ENCODE assay signal across 31 cellular contexts in the genomic region with DNA sequence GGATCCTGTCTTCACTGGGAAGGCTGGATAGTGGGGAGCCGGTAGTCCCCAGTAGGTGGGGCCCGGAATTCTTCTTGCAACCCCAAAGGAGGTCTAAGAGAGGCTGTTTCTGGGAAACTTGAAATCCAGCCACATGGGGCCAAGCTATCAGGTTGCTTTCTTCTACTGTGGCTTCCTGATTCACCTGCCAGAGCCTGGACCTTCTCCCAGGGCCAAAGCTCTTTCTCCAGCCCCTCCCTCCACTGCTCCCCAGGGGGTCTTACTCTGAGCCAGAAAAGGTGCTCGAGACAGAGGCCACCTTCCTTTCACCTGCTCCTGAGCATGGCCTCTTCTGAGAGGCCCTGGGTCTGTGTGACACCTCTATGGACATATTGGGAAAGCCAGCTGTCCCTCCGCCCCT.
"Had no signal": no experiment of that assay in that cellular context is flagged by ENCODE, and none has a peak within 500 bp of the region (broad histone marks: within the 10 kb centered on the region; RNA-seq: fewer than 3 reads in every experiment).

No MANE protein-coding gene starts in this region.

- H3K27me3 ChIP-seq: ascending aorta, breast epithelium had no signal

- DNase-seq: activated CD4-positive, alpha-beta memory T cell treated with anti-CD3 and anti-CD28 coated beads, Interleukin-2, amount 10 ng/mL, durations not matched to agents 7 days and 5 days; activated CD4-positive, alpha-beta T cell treated with anti-CD3 and anti-CD28 coated beads for 1 hour; activated CD4-positive, alpha-beta T cell treated with anti-CD3 and anti-CD28 coated beads for 48 hours; activated CD4-positive, CD25-positive, alpha-beta regulatory T cell; activated CD8-positive, alpha-beta memory T cell treated with anti-CD3 and anti-CD28 coated beads for 24 hours; activated CD8-positive, alpha-beta memory T cell treated with anti-CD3 and anti-CD28 coated beads, Interleukin-2, amount 10 ng/mL, durations not matched to agents 7 days and 5 days; activated CD8-positive, alpha-beta memory T cell treated with anti-CD3 and anti-CD28 coated beads, Interleukin-2, amount 50 U/mL, for 48 hours; activated effector memory CD4-positive, alpha-beta T cell treated with Interleukin-2 at 50 U/mL for 16 hours; activated naive CD4-positive, alpha-beta T cell treated with anti-CD3 and anti-CD28 coated beads, Interleukin-2, amount 10 ng/mL, durations not matched to agents 7 days and 5 days; activated T-cell treated with anti-CD3 and anti-CD28 coated beads, Interleukin-2, amount 50 U/mL, for 48 hours; amygdala; cerebellar nuclear complex; NCI-H1105; NCI-H1417 treated with DMSO at 0.1 percent for 48 hours; NCI-H1694 treated with DMSO at 0.1 percent for 48 hours; NCI-H2029; NCI-H2171 treated with DMSO at 0.1 percent for 48 hours; NCI-H345; NCI-H524 treated with DMSO at 0.1 percent for 48 hours; PC-9; SIG-M5; T-cell; T-helper 17 cell; T-helper 9 cell; WERI-Rb-1 had no signal

- H3K27ac ChIP-seq: ascending aorta, breast epithelium, PC-9, RWPE1, WERI-Rb-1 had no signal

- H3K4me2 ChIP-seq: PC-9 had no signal

- ATAC-seq: activated CD8-positive, alpha-beta memory T cell treated with anti-CD3 and anti-CD28 coated beads, Interleukin-2, amount 10 ng/mL, durations not matched to agents 7 days and 5 days; K562; Right ventricle myocardium inferior; SK-N-SH treated with all-trans-retinoic acid at 6 μM for 48 hours; T-cell; T-helper 17 cell had no signal

- H3K4me1 ChIP-seq: breast epithelium had no signal

- H2AFZ ChIP-seq: PC-9 had no signal

- H3K36me3 ChIP-seq: ascending aorta, breast epithelium, WERI-Rb-1 had no signal

- H3K9me3 ChIP-seq: ascending aorta, breast epithelium had no signal

- H3K4me3 ChIP-seq: ascending aorta, breast epithelium, K562, PC-9 had no signal
